In genomic region chr15:57626713-57627440, GRCh38 we compare ENCODE assay signal across 1 cellular context.
TF ChIP-seq lines count a peak whose summit lies in the region.

No MANE protein-coding gene starts in this region.

TF ChIP-seq in GM23338, 12 proteins besides CTCF, POLR2A, EP300 and RAD21 (continued from another document):
- TF ChIP-seq, protein P1, sequence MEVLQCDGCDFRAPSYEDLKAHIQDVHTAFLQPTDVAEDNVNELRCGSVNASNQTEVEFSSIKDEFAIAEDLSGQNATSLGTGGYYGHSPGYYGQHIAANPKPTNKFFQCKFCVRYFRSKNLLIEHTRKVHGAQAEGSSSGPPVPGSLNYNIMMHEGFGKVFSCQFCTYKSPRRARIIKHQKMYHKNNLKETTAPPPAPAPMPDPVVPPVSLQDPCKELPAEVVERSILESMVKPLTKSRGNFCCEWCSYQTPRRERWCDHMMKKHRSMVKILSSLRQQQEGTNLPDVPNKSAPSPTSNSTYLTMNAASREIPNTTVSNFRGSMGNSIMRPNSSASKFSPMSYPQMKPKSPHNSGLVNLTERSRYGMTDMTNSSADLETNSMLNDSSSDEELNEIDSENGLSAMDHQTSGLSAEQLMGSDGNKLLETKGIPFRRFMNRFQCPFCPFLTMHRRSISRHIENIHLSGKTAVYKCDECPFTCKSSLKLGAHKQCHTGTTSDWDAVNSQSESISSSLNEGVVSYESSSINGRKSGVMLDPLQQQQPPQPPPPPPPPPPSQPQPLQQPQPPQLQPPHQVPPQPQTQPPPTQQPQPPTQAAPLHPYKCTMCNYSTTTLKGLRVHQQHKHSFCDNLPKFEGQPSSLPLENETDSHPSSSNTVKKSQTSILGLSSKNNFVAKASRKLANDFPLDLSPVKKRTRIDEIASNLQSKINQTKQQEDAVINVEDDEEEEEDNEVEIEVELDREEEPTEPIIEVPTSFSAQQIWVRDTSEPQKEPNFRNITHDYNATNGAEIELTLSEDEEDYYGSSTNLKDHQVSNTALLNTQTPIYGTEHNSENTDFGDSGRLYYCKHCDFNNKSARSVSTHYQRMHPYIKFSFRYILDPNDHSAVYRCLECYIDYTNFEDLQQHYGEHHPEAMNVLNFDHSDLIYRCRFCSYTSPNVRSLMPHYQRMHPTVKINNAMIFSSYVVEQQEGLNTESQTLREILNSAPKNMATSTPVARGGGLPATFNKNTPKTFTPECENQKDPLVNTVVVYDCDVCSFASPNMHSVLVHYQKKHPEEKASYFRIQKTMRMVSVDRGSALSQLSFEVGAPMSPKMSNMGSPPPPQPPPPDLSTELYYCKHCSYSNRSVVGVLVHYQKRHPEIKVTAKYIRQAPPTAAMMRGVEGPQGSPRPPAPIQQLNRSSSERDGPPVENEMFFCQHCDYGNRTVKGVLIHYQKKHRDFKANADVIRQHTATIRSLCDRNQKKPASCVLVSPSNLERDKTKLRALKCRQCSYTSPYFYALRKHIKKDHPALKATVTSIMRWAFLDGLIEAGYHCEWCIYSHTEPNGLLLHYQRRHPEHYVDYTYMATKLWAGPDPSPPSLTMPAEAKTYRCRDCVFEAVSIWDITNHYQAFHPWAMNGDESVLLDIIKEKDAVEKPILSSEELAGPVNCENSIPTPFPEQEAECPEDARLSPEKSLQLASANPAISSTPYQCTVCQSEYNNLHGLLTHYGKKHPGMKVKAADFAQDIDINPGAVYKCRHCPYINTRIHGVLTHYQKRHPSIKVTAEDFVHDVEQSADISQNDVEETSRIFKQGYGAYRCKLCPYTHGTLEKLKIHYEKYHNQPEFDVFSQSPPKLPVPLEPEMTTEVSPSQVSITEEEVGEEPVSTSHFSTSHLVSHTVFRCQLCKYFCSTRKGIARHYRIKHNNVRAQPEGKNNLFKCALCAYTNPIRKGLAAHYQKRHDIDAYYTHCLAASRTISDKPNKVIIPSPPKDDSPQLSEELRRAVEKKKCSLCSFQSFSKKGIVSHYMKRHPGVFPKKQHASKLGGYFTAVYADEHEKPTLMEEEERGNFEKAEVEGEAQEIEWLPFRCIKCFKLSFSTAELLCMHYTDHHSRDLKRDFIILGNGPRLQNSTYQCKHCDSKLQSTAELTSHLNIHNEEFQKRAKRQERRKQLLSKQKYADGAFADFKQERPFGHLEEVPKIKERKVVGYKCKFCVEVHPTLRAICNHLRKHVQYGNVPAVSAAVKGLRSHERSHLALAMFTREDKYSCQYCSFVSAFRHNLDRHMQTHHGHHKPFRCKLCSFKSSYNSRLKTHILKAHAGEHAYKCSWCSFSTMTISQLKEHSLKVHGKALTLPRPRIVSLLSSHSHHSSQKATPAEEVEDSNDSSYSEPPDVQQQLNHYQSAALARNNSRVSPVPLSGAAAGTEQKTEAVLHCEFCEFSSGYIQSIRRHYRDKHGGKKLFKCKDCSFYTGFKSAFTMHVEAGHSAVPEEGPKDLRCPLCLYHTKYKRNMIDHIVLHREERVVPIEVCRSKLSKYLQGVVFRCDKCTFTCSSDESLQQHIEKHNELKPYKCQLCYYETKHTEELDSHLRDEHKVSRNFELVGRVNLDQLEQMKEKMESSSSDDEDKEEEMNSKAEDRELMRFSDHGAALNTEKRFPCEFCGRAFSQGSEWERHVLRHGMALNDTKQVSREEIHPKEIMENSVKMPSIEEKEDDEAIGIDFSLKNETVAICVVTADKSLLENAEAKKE (CRISPR knock-in tag; IDR thresholded peaks at IDR 0.05) = no peak
- no peak for TF ChIP-seq CREB1 (CRISPR knock-in tag; IDR thresholded peaks at IDR 0.05; ENCODE audit: low read depth)
TF ChIP-seq in GM23338: peak in this region for 0.
